In genomic region chr6:134446901-134447300, GRCh38 we compare ENCODE assay signal across 18 cellular contexts.
DNase-seq lines count a peak whose midpoint lies in the region; ATAC-seq and TF ChIP-seq lines count a peak whose summit lies in the region.
"Had no signal": no experiment of that assay in that cellular context is flagged by ENCODE, and none has a peak within 500 bp of the region (broad histone marks: within the 10 kb centered on the region; RNA-seq: fewer than 3 reads in every experiment).

No MANE protein-coding gene starts in this region.

- no peak overlapping the region for H3K9ac ChIP-seq in adipocyte (ENCODE audit: low read length)

- DNase-seq in EH (ENCODE audit: low read depth) (peak; percentile 41), adipocyte (ENCODE audit: low read depth) (peak; percentile 46), esophagus squamous epithelium (lab: John Stamatoyannopoulos, UW) (no peak), osteoblast (ENCODE audit: insufficient read length, low spot score, missing footprints) (no peak), medulla oblongata (ENCODE audit: extremely low spot score) (no peak), NCI-H128 (lab: John Stamatoyannopoulos, UW; ENCODE audit: unreplicated experiment) (no peak)
- DNase-seq: activated CD4-positive, alpha-beta T cell treated with anti-CD3 and anti-CD28 coated beads for 36 hours; activated CD8-positive, alpha-beta memory T cell treated with anti-CD3 and anti-CD28 coated beads, Interleukin-2, amount 10 ng/mL, durations not matched to agents 7 days and 5 days; aorta; colonic mucosa; immature natural killer cell; lower lobe of right lung; naive B cell; NCI-H446; small intestine; stimulated activated CD4-positive, alpha-beta T cell treated with anti-CD3 and anti-CD28 coated beads, Interleukin-4, amount 100 ng/mL, for 1 hour had no signal

- ATAC-seq in HG02798 (IDR thresholded peaks at IDR 0.05; ENCODE audit: poor library complexity, unreplicated experiment) (no peak), GM21367 (IDR thresholded peaks at IDR 0.05; ENCODE audit: unreplicated experiment) (no peak)
- ATAC-seq: activated CD4-positive, alpha-beta T cell treated with anti-CD3 and anti-CD28 coated beads for 36 hours; activated CD8-positive, alpha-beta memory T cell treated with anti-CD3 and anti-CD28 coated beads, Interleukin-2, amount 10 ng/mL, durations not matched to agents 7 days and 5 days; lower lobe of right lung had no signal

- H3K9me3 ChIP-seq in adipocyte (ENCODE audit: control insufficient read depth, low read length): no peaks in the 10 kb centered on the region
- H3K9me3 ChIP-seq in esophagus squamous epithelium: no peaks in the 10 kb centered on the region
- H3K9me3 ChIP-seq in osteoblast (ENCODE audit: low read depth, low read length): no peaks in the 10 kb centered on the region
- H3K9me3 ChIP-seq: colonic mucosa, lower lobe of right lung had no signal

- H4K20me1 ChIP-seq in osteoblast (ENCODE audit: insufficient read depth, low read length): no peaks in the 10 kb centered on the region

- TF ChIP-seq POLR2A in esophagus squamous epithelium (IDR thresholded peaks at IDR 0.05): no peak

- peak overlapping the region; percentile 10 for H3K4me2 ChIP-seq in osteoblast (ENCODE audit: insufficient read depth, low read length)

- H3K27ac ChIP-seq in esophagus squamous epithelium (peak overlapping the region; percentile 38 to 72 (median 56)), osteoblast (ENCODE audit: low read depth, low read length) (peak overlapping the region; percentile 92)
- H3K27ac ChIP-seq: colonic mucosa, lower lobe of right lung had no signal

- no peak overlapping the region for H3K4me3 ChIP-seq in adipocyte (ENCODE audit: low read length)
- no peak overlapping the region for H3K4me3 ChIP-seq in esophagus squamous epithelium
- H3K4me3 ChIP-seq in osteoblast (ENCODE audit: insufficient read depth, low read length): no peak overlapping the region
- H3K4me3 ChIP-seq: colonic mucosa, lower lobe of right lung had no signal

- TF ChIP-seq CTCF in esophagus squamous epithelium (IDR thresholded peaks at IDR 0.05): no peak
- TF ChIP-seq CTCF in osteoblast (IDR thresholded peaks at IDR 0.05; ENCODE audit: extremely low read depth, low read depth, low read length): no peak

- H2AFZ ChIP-seq in osteoblast (ENCODE audit: low read length): no peak overlapping the region

- H3K27me3 ChIP-seq in adipocyte (replicated peaks; ENCODE audit: control insufficient read depth, insufficient read depth, low read length) (no peaks in the 10 kb centered on the region), esophagus squamous epithelium (no peaks in the 10 kb centered on the region), osteoblast (ENCODE audit: insufficient read depth, low read length) (no peaks in the 10 kb centered on the region)
- H3K27me3 ChIP-seq: colonic mucosa had no signal

- WGBS in esophagus squamous epithelium, 2 donors: 26 to 34% methylated on average over 3 of the region's 3 CpGs

- no peaks in the 10 kb centered on the region for H3K79me2 ChIP-seq in osteoblast (ENCODE audit: insufficient read depth, low read length)

- H3K4me1 ChIP-seq in adipocyte (ENCODE audit: control insufficient read depth, insufficient read depth, low read length) (peaks cover 18% of the 10 kb centered on the region), esophagus squamous epithelium (peaks cover 16 to 78% (median 17%) of the 10 kb centered on the region in 3 donors), osteoblast (ENCODE audit: insufficient read depth, low read length) (peaks cover 26% of the 10 kb centered on the region)
- H3K4me1 ChIP-seq: colonic mucosa, lower lobe of right lung had no signal

- intact Hi-C loops in esophagus squamous epithelium (cut with DNase I): loop anchor here (5.0 kb wide), 1 partner anchor 275 kb away; no protein-coding TSS in a partner anchor

- H3K36me3 ChIP-seq in adipocyte (ENCODE audit: control insufficient read depth, insufficient read depth, low read length, severe bottlenecking): no peaks in the 10 kb centered on the region
- H3K36me3 ChIP-seq in esophagus squamous epithelium: no peaks in the 10 kb centered on the region
- H3K36me3 ChIP-seq in osteoblast (ENCODE audit: insufficient read depth, low read length): no peaks in the 10 kb centered on the region
- H3K36me3 ChIP-seq: colonic mucosa, lower lobe of right lung had no signal

Comparison
In these comparisons a context has a peak if more than half of its experiments do, and no peak if none do; other contexts are left out.
1. DNase-seq: peak in EH (single experiment) and adipocyte (single experiment); none in esophagus squamous epithelium (single experiment), osteoblast (single experiment), medulla oblongata (single experiment) and NCI-H128 (single experiment).